In the genomic region with DNA sequence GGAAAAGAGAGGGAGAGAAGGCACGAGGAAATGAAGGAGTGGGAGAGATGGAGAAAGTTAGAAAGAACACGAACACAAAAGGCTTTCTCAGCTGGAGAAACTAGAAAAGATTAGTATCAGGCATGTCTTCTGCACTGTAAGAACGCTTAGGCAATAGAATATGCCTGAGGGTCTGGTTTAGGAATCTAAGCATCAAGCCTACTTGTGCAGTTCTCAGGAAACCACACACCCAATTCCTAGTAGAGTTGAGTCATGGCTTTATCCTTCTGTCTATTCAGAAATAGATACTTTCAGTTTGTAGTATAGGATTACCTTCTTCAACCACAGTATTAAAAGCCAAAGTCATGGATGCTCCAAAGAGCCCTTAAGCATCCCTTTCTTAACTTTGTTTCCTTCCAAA, we compare ENCODE assay signal across 14 cellular contexts.
DNase-seq lines count a peak whose midpoint lies in the region; ATAC-seq and TF ChIP-seq lines count a peak whose summit lies in the region.
"Had no signal": no experiment of that assay in that cellular context is flagged by ENCODE, and none has a peak within 500 bp of the region (broad histone marks: within the 10 kb centered on the region; RNA-seq: fewer than 3 reads in every experiment).

No MANE protein-coding gene starts in this region.

- H3K4me1 ChIP-seq in GM23248 (ENCODE audit: insufficient read depth) = no peaks in the 10 kb centered on the region
- no peaks in the 10 kb centered on the region for H3K4me1 ChIP-seq in SK-N-SH (ENCODE audit: control insufficient read depth in 1 of 2, insufficient read depth in 2 of 2, low read depth in 1 of 2, low read length in 1 of 2)
- H3K4me1 ChIP-seq in gastrocnemius medialis = no peaks in the 10 kb centered on the region
- H3K4me1 ChIP-seq: heart right ventricle had no signal

- peak; percentile 40 for DNase-seq in GM23248
- no peak for DNase-seq in SK-N-SH
- DNase-seq in fibroblast of mammary gland (ENCODE audit: low read depth) = peak; percentile 0
- DNase-seq in skeletal muscle cell (ENCODE audit: low read depth) = peak; percentile 14
- no peak for DNase-seq in gastrocnemius medialis
- no peak for DNase-seq in NCI-H2227 treated with DMSO at 0.1 percent for 48 hours (lab: John Stamatoyannopoulos, UW)
- DNase-seq in activated CD4-positive, alpha-beta T cell treated with anti-CD3 and anti-CD28 coated beads, Interleukin-2, amount 50 U/mL, for 4 hours = no peak
- no peak for DNase-seq in stimulated activated naive CD8-positive, alpha-beta T cell treated with anti-CD3 and anti-CD28 coated beads, Interleukin-15, amount 100 ng/mL, for 72 hours
- DNase-seq: activated CD4-positive, alpha-beta T cell treated with anti-CD3 and anti-CD28 coated beads for 48 hours; activated T-cell treated with anti-CD3 and anti-CD28 coated beads, Interleukin-2, amount 50 U/mL, for 48 hours; heart right ventricle; NCI-H446; T-helper 2 cell had no signal

- H3K4me1 Mint-ChIP-seq in stimulated activated naive CD8-positive, alpha-beta T cell treated with anti-CD3 and anti-CD28 coated beads, Interleukin-15, amount 100 ng/mL, for 72 hours = no peaks in the 10 kb centered on the region

- intact Hi-C loops in gastrocnemius medialis (cut with DNase I; ENCODE audit: low total_unique reads) = no loop called here

- no peaks in the 10 kb centered on the region for H3K9me3 ChIP-seq in GM23248 (ENCODE audit: low read depth)
- H3K9me3 ChIP-seq in SK-N-SH = peaks cover 5% of the 10 kb centered on the region; the same call in 1 of the 2 replicates
- no peaks in the 10 kb centered on the region for H3K9me3 ChIP-seq in gastrocnemius medialis

- no peaks in the 10 kb centered on the region for H3K27me3 Mint-ChIP-seq in stimulated activated naive CD8-positive, alpha-beta T cell treated with anti-CD3 and anti-CD28 coated beads, Interleukin-15, amount 100 ng/mL, for 72 hours

- CTCF ChIA-PET in SK-N-SH (lab: Yijun Ruan, JAX) = no interaction called here

- in situ Hi-C loops in GM23248 (cut with MboI) (no loop called here), gastrocnemius medialis (cut with MboI; ENCODE audit: low sequenced_read_pairs in 4 of 4) (no loop called here)

- H3K9me2 ChIP-seq in GM23248 (ENCODE audit: insufficient read depth) = no peaks in the 10 kb centered on the region
- no peaks in the 10 kb centered on the region; the same call in 1 of the 2 replicates for H3K9me2 ChIP-seq in SK-N-SH

- TF ChIP-seq CTCF in SK-N-SH (IDR thresholded peaks at IDR 0.05) (no peak), fibroblast of mammary gland (conservative IDR thresholded peaks at IDR 0.05; ENCODE audit: control insufficient read depth, insufficient read depth, low read depth, low read length) (no peak), gastrocnemius medialis (IDR thresholded peaks at IDR 0.05 in 4 of 5, conservative IDR thresholded peaks at IDR 0.05 in 1 of 5) (no peak)

- TF ChIP-seq POLR2A in gastrocnemius medialis (IDR thresholded peaks at IDR 0.05) = no peak

- no peak overlapping the region for H3K4me3 Mint-ChIP-seq in stimulated activated naive CD8-positive, alpha-beta T cell treated with anti-CD3 and anti-CD28 coated beads, Interleukin-15, amount 100 ng/mL, for 72 hours

- no peak overlapping the region for H3K27ac Mint-ChIP-seq in stimulated activated naive CD8-positive, alpha-beta T cell treated with anti-CD3 and anti-CD28 coated beads, Interleukin-15, amount 100 ng/mL, for 72 hours

- WGBS in GM23248 (ENCODE audit: low coverage in 1 of 2, low lambda C conversion rate in 2 of 2, missing lambda C conversion rate in 2 of 2), 2 experiments = 0 to 3% methylated on average over 3 of the region's 3 CpGs
- WGBS in SK-N-SH (ENCODE audit: low lambda C conversion rate) = 35% methylated on average over 3 of the region's 3 CpGs

- H3F3A ChIP-seq in GM23248 (ENCODE audit: insufficient read depth) = no peaks in the 10 kb centered on the region
- H3F3A ChIP-seq in SK-N-SH (replicated peaks; ENCODE audit: insufficient read depth) = no peaks in the 10 kb centered on the region

- ATAC-seq in gastrocnemius medialis = no peak
- ATAC-seq in stimulated activated naive CD8-positive, alpha-beta T cell treated with anti-CD3 and anti-CD28 coated beads, Interleukin-15, amount 100 ng/mL, for 72 hours = no peak
- ATAC-seq: heart right ventricle, left lobe of liver had no signal

- TF ChIP-seq EP300 in SK-N-SH (IDR thresholded peaks at IDR 0.05; ENCODE audit: borderline replicate concordance in 1 of 2, low read depth in 1 of 2, low read length in 1 of 2) = no peak

- H3K9ac ChIP-seq in GM23248 = no peak overlapping the region
- no peak overlapping the region for H3K9ac ChIP-seq in SK-N-SH

- no peak overlapping the region for H3K27ac ChIP-seq in GM23248
- H3K27ac ChIP-seq in SK-N-SH (ENCODE audit: low read depth in 2 of 2, low read length in 1 of 2) = no peak overlapping the region
- no peak overlapping the region for H3K27ac ChIP-seq in gastrocnemius medialis
- H3K27ac ChIP-seq: heart right ventricle had no signal

- H4K20me1 ChIP-seq in GM23248 (ENCODE audit: insufficient read depth) (no peaks in the 10 kb centered on the region), SK-N-SH (ENCODE audit: insufficient read depth) (no peaks in the 10 kb centered on the region)

- no peak overlapping the region for H3K4me2 ChIP-seq in GM23248 (ENCODE audit: unreplicated experiment)
- no peak overlapping the region for H3K4me2 ChIP-seq in SK-N-SH

- no peaks in the 10 kb centered on the region for H3K79me2 ChIP-seq in GM23248 (ENCODE audit: insufficient read depth)
- H3K79me2 ChIP-seq in SK-N-SH (ENCODE audit: insufficient read depth) = no peaks in the 10 kb centered on the region

- H3K9me3 Mint-ChIP-seq in stimulated activated naive CD8-positive, alpha-beta T cell treated with anti-CD3 and anti-CD28 coated beads, Interleukin-15, amount 100 ng/mL, for 72 hours = peaks cover 5 to 8% of the 10 kb centered on the region in 2 donors

- H3K36me3 ChIP-seq in GM23248 (ENCODE audit: low read depth) (no peaks in the 10 kb centered on the region), SK-N-SH (replicated peaks in 1 of 2; ENCODE audit: control insufficient read depth in 1 of 2, insufficient read depth in 2 of 2, low read length in 1 of 2) (no peaks in the 10 kb centered on the region), gastrocnemius medialis (no peaks in the 10 kb centered on the region)
- H3K36me3 ChIP-seq: heart right ventricle had no signal

- POLR2A ChIA-PET in SK-N-SH (lab: Yijun Ruan, JAX) = no interaction called here

- no peak for TF ChIP-seq RAD21 in SK-N-SH (IDR thresholded peaks at IDR 0.05; ENCODE audit: low read length)

- H2AFZ ChIP-seq in GM23248 = no peak overlapping the region
- H2AFZ ChIP-seq in SK-N-SH (ENCODE audit: low read depth) = 0 out of 2 replicates have a peak overlapping the region, but pooled peaks have one; percentile 26

- H3K4me3 ChIP-seq in GM23248 (no peak overlapping the region), SK-N-SH (ENCODE audit: low read depth in 2 of 2, low read length in 1 of 2) (no peak overlapping the region), fibroblast of mammary gland (ENCODE audit: control insufficient read depth, low read depth, low read length) (no peak overlapping the region), skeletal muscle cell (ENCODE audit: low read depth, low read length) (no peak overlapping the region), gastrocnemius medialis (no peak overlapping the region)
- H3K4me3 ChIP-seq: heart right ventricle had no signal

- H3K27me3 ChIP-seq in GM23248 (replicated peaks; ENCODE audit: insufficient read depth) (no peaks in the 10 kb centered on the region), SK-N-SH (ENCODE audit: insufficient read depth) (no peaks in the 10 kb centered on the region), gastrocnemius medialis (no peaks in the 10 kb centered on the region)
- H3K27me3 ChIP-seq: heart right ventricle had no signal

TF ChIP-seq in SK-N-SH, 30 proteins besides CTCF, POLR2A, EP300 and RAD21:
- peak; percentile 19; the same call in 1 of the 2 replicates for TF ChIP-seq FOSL2 (IDR thresholded peaks at IDR 0.05; ENCODE audit: borderline replicate concordance, low read depth)
- TF ChIP-seq MXI1 (IDR thresholded peaks at IDR 0.05; ENCODE audit: low read depth, low read length) = no peak

Comparison
In these comparisons a context has a peak if more than half of its experiments do, and no peak if none do; other contexts are left out.
1. DNase-seq: peak in GM23248 (single experiment), fibroblast of mammary gland (single experiment) and skeletal muscle cell (single experiment); none in SK-N-SH (single experiment), gastrocnemius medialis (0 of 2), NCI-H2227 treated with DMSO at 0.1 percent for 48 hours (single experiment), activated CD4-positive, alpha-beta T cell treated with anti-CD3 and anti-CD28 coated beads, Interleukin-2, amount 50 U/mL, for 4 hours (0 of 2) and stimulated activated naive CD8-positive, alpha-beta T cell treated with anti-CD3 and anti-CD28 coated beads, Interleukin-15, amount 100 ng/mL, for 72 hours (0 of 2).